ENCODE assay signal across 8 cellular contexts in genomic region chr2:159968282-159968900, GRCh38.
DNase-seq lines count a peak whose midpoint lies in the region; ATAC-seq, FAIRE-seq and TF ChIP-seq lines count a peak whose summit lies in the region.

No MANE protein-coding gene starts in this region.

- peak; percentile 89; a peak in 5 of 6 replicates for ATAC-seq in A549
- peak; percentile 48 for ATAC-seq in HG02759 (IDR thresholded peaks at IDR 0.05; ENCODE audit: unreplicated experiment)
- ATAC-seq in K562 = peak; percentile 79; the same call in 2 of the 3 replicates
- peak; percentile 60 for ATAC-seq in aorta (ENCODE audit: low FRiP score)

- intact Hi-C loops in K562 (cut with micrococcal nuclease) (loop anchor here (5.0 kb wide), 1 partner anchor 1066 kb away; no protein-coding TSS in a partner anchor), aorta (cut with DNase I) (loop anchor here in 1 of 2 donors (10.0 kb wide), 1 partner anchor 64 kb away; the partner anchor contains the start of gene LY75)

- TF ChIP-seq CTCF in A549 (IDR thresholded peaks at IDR 0.05) (peak; percentile 70), K562 (IDR thresholded peaks at IDR 0.05 in 2 of 3, conservative IDR thresholded peaks at IDR 0.05 in 1 of 3; ENCODE audit: insufficient read depth in 2 of 3, low read depth in 1 of 3, low read length in 3 of 3) (peak; percentile 39 to 56 (median 51); a peak in 4 of 6 replicates), keratinocyte (optimal IDR thresholded peaks at IDR 0.05 in 1 of 3, IDR thresholded peaks at IDR 0.05 in 1 of 3, conservative IDR thresholded peaks at IDR 0.05 in 1 of 3; ENCODE audit: extremely low read depth in 1 of 3, insufficient read depth in 2 of 3, low read length in 3 of 3) (peak; percentile 12 to 67 (median 60))

- in situ Hi-C loops in K562 (cut with MboI) = no loop called here

- POLR2A ChIA-PET in A549 (lab: Yijun Ruan, JAX) = interaction anchor here (0.5 to 0.6 kb wide), 2 partner anchors 256 kb away, joined by 3 to 4 read pairs; partner anchors contain the start of gene MARCHF7
- POLR2A ChIA-PET in K562 (lab: Yijun Ruan, JAX) = no interaction called here

- FAIRE-seq in A549 (lab: Jason Lieb, UNC) (no peak), K562 (lab: Jason Lieb, UNC) (no peak), keratinocyte (lab: Jason Lieb, UNC) (peak; percentile 69), RCC 7860 (lab: Jason Lieb, UNC) (no peak)

- TF ChIP-seq EP300 in A549 (IDR thresholded peaks at IDR 0.05) = no peak
- TF ChIP-seq EP300 in K562 (IDR thresholded peaks at IDR 0.05; ENCODE audit: low read length) = no peak

- H3K9me1 ChIP-seq in K562 (ENCODE audit: control insufficient read depth, insufficient read depth, low read length) (no peaks in the 10 kb centered on the region), keratinocyte (ENCODE audit: control insufficient read depth, extremely low read depth, insufficient read depth, low read length) (no peaks in the 10 kb centered on the region)

- H3K9ac ChIP-seq in K562 (ENCODE audit: insufficient read depth in 1 of 2, low read depth in 2 of 2, low read length in 2 of 2) (no peak overlapping the region), keratinocyte (ENCODE audit: control insufficient read depth, extremely low read depth, insufficient read depth, low read length) (no peak overlapping the region)

- H3K4me2 ChIP-seq in A549 = no peak overlapping the region
- no peak overlapping the region for H3K4me2 ChIP-seq in K562 (ENCODE audit: insufficient read depth, low read length)
- H3K4me2 ChIP-seq in keratinocyte (ENCODE audit: control insufficient read depth, extremely low read depth, insufficient read depth, low read depth, low read length) = no peak overlapping the region

- WGBS in A549 (ENCODE audit: missing lambda C conversion rate) = 0% methylated on average over 2 of the region's 2 CpGs
- WGBS in K562 (ENCODE audit: insufficient coverage, low coverage, missing lambda C conversion rate) = 0% methylated on average over 2 of the region's 2 CpGs
- 0 to 1% methylated on average over 2 of the region's 2 CpGs for WGBS in aorta, 2 donors

- no peaks in the 10 kb centered on the region for H3K79me2 ChIP-seq in K562 (ENCODE audit: control insufficient read depth, insufficient read depth, low read length)
- H3K79me2 ChIP-seq in keratinocyte (ENCODE audit: control insufficient read depth, insufficient read depth, low read length) = no peaks in the 10 kb centered on the region

- TF ChIP-seq POLR2A in A549 (IDR thresholded peaks at IDR 0.05; ENCODE audit: low read length) (no peak), K562 (conservative IDR thresholded peaks at IDR 0.05) (no peak)

- peak; percentile 18 to 41 for DNase-seq in A549 (ENCODE audit: low read depth in 1 of 2, low spot score in 1 of 2)
- DNase-seq in EH (ENCODE audit: low read depth) = peak; percentile 53
- peak; percentile 88 for DNase-seq in NCI-H2227 treated with DMSO at 0.1 percent for 48 hours (lab: John Stamatoyannopoulos, UW)
- peak in 3 of 4 experiments; percentile 10 to 34 (median 31) for DNase-seq in K562 (ENCODE audit: extremely low read depth in 1 of 4, low spot score in 3 of 4)
- no peak for DNase-seq in keratinocyte (ENCODE audit: low read depth, low spot score)
- DNase-seq in aorta = no peak
- no peak for DNase-seq in RCC 7860 (ENCODE audit: low spot score)

- dilution Hi-C loops in keratinocyte (cut with MboI; ENCODE audit: extremely low pct_ligation_motif_present, low sequenced_read_pairs) = no loop called here

- CTCF ChIA-PET in A549 (lab: Yijun Ruan, JAX) = interaction anchor here (0.7 to 2.4 kb wide), 8 partner anchors 9 to 719 kb away, joined by 3 to 13 read pairs (median 3); no protein-coding TSS in a partner anchor
- CTCF ChIA-PET in K562 (lab: Yijun Ruan, JAX; ENCODE audit: low intra/inter-chr PET ratio) = interaction anchor here (0.7 kb wide), 1 partner anchor 1936 kb away, joined by 3 read pairs; no protein-coding TSS in a partner anchor

- H3K4me3 ChIP-seq in A549 (no peak overlapping the region), K562 (no peak overlapping the region), keratinocyte (ENCODE audit: control insufficient read depth in 2 of 3, extremely low read depth in 1 of 3, insufficient read depth in 2 of 3, low read depth in 1 of 3, low read length in 3 of 3) (no peak overlapping the region), aorta (ENCODE audit: low read length in 2 of 2) (no peak overlapping the region)

- H3K36me3 ChIP-seq in K562 (ENCODE audit: control insufficient read depth, insufficient read depth, low read length) (no peaks in the 10 kb centered on the region), keratinocyte (ENCODE audit: control insufficient read depth in 2 of 2, extremely low read depth in 1 of 2, insufficient read depth in 2 of 2, low read length in 2 of 2) (peaks cover 0 to 2% of the 10 kb centered on the region in 2 experiments), aorta (ENCODE audit: control insufficient read depth in 1 of 2, insufficient read depth in 2 of 2, low read length in 1 of 2) (peaks cover 0 to 4% of the 10 kb centered on the region in 2 donors)

- no TSS peak for BruUV-seq in K562 (replicated peaks; lab: Mats Ljungman, UMichigan)

- no peak overlapping the region for H2AFZ ChIP-seq in K562 (ENCODE audit: low read depth, low read length)
- H2AFZ ChIP-seq in keratinocyte (ENCODE audit: control insufficient read depth, low read length) = no peak overlapping the region

- H3K27me3 ChIP-seq in K562 (ENCODE audit: control insufficient read depth in 2 of 2, insufficient read depth in 2 of 2, low read length in 2 of 2) (no peaks in the 10 kb centered on the region), keratinocyte (ENCODE audit: control insufficient read depth, extremely low read depth, insufficient read depth, low read length) (no peaks in the 10 kb centered on the region), aorta (ENCODE audit: control insufficient read depth in 1 of 2, insufficient read depth in 2 of 2, low read length in 1 of 2) (no peaks in the 10 kb centered on the region)

- H3K4me1 ChIP-seq in A549 (no peaks in the 10 kb centered on the region), K562 (replicated peaks in 1 of 2; ENCODE audit: control insufficient read depth in 2 of 2, insufficient read depth in 2 of 2, low read length in 2 of 2) (no peaks in the 10 kb centered on the region), keratinocyte (ENCODE audit: control insufficient read depth, extremely low read depth, insufficient read depth, low read length) (peaks cover 6% of the 10 kb centered on the region), aorta (ENCODE audit: control insufficient read depth in 1 of 2, insufficient read depth in 2 of 2, low read length in 2 of 2) (no peaks in the 10 kb centered on the region)

- peak; percentile 81 to 86 for TF ChIP-seq RAD21 in A549 (conservative IDR thresholded peaks at IDR 0.05 in 1 of 2, IDR thresholded peaks at IDR 0.05 in 1 of 2)
- TF ChIP-seq RAD21 in K562 (CRISPR knock-in tag; conservative IDR thresholded peaks at IDR 0.05 in 1 of 2, IDR thresholded peaks at IDR 0.05 in 1 of 2) = peak in 1 of 2 experiments; percentile 64; a peak in 2 of 4 replicates

- H4K20me1 ChIP-seq in K562 (replicated peaks; ENCODE audit: control insufficient read depth, insufficient read depth, low read length) (no peaks in the 10 kb centered on the region), keratinocyte (ENCODE audit: control insufficient read depth, extremely low read depth, insufficient read depth, low read length) (no peaks in the 10 kb centered on the region)

- H3K9me3 ChIP-seq in A549 (no peaks in the 10 kb centered on the region), K562 (replicated peaks; ENCODE audit: control insufficient read depth, insufficient read depth, low read depth, low read length) (no peaks in the 10 kb centered on the region), keratinocyte (ENCODE audit: control insufficient read depth, low read depth, low read length) (no peaks in the 10 kb centered on the region), aorta (ENCODE audit: control insufficient read depth, low read length) (no peaks in the 10 kb centered on the region)

- H3K27ac ChIP-seq in A549 (no peak overlapping the region), K562 (ENCODE audit: extremely low read depth, low read depth, low read length) (no peak overlapping the region), keratinocyte (ENCODE audit: control insufficient read depth, insufficient read depth, low read length) (no peak overlapping the region), aorta (ENCODE audit: low read depth in 1 of 2, low read length in 2 of 2) (no peak overlapping the region)

TF ChIP-seq in A549, 52 proteins besides CTCF, POLR2A, EP300 and RAD21:
- TF ChIP-seq RFX5 (IDR thresholded peaks at IDR 0.05) (no peak), SMC3 (IDR thresholded peaks at IDR 0.05) (peak; percentile 58), ELK1 (IDR thresholded peaks at IDR 0.05; ENCODE audit: low read depth, low read length) (no peak), HOXB13 (CRISPR knock-in tag; IDR thresholded peaks at IDR 0.05; ENCODE audit: low read depth) (no peak), RARB (CRISPR knock-in tag; IDR thresholded peaks at IDR 0.05) (no peak), ZC3H11A (IDR thresholded peaks at IDR 0.05) (no peak)
TF ChIP-seq in A549: peak in this region for 1.

TF ChIP-seq in K562, 482 proteins besides CTCF, POLR2A, EP300 and RAD21:
- no peak for TF ChIP-seq HMGXB4 (CRISPR knock-in tag; IDR thresholded peaks at IDR 0.05)
- peak; percentile 24; the same call in 1 of the 2 replicates for TF ChIP-seq STAG1 (CRISPR knock-in tag; IDR thresholded peaks at IDR 0.05; ENCODE audit: borderline replicate concordance)

Comparison
In these comparisons a context has a peak if more than half of its experiments do, and no peak if none do; other contexts are left out.
1. DNase-seq: peak in A549 (2 of 2), EH (single experiment), NCI-H2227 treated with DMSO at 0.1 percent for 48 hours (single experiment) and K562 (3 of 4); none in keratinocyte (single experiment), aorta (0 of 2) and RCC 7860 (single experiment).
2. Of the 35 proteins assayed by ChIP-seq in both K562 and A549: peak only in K562: none; only in A549: SMC3; in both: CTCF; in neither: 32; mixed calls (peak in some experiments, not most) for 1.
3. Peak in every context shown above with its lines, with median percentiles within 50 percentile points of each other: ATAC-seq and CTCF ChIP-seq.